In the genomic region with DNA sequence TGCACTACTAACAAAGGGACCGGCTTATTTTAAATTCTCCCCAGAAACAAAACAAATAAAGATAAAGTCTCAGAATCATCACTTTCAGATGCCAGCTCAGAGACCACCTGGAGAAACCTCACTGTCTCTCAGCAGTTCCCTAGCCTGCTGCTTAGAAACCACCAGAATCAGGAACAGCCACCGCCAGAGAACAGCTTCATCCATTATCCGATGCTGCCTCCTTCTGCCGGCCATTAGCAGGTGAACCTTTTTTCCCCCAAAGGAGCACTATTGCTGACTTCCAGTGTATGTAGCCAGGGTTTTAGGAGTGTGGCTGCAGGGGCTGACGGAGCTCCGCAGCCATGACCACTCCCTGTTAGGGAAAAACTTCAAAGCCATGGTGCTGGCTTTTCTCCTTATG, we compare ENCODE assay signal across 8 cellular contexts.
A peak's percentile ranks its signal among the peaks of the same experiment; 100 is the strongest.
DNase-seq lines count a peak whose midpoint lies in the region; ATAC-seq and TF ChIP-seq lines count a peak whose summit lies in the region.

No MANE protein-coding gene starts in this region.

- CTCF ChIA-PET in activated CD4-positive, alpha-beta memory T cell treated with anti-CD3 and anti-CD28 coated beads for 36 hours (lab: Charles Lee) = interaction anchor here (0.6 kb wide), 1 partner anchor 156 kb away, joined by 3 read pairs; no protein-coding TSS in a partner anchor
- CTCF ChIA-PET in activated CD4-positive, alpha-beta memory T cell treated with anti-CD3 and anti-CD28 coated beads, Interleukin-2, amount 10 ng/mL, durations not matched to agents 7 days and 5 days (lab: Charles Lee) = no interaction called here

- peak; percentile 15 for DNase-seq in activated CD4-positive, alpha-beta memory T cell treated with anti-CD3 and anti-CD28 coated beads for 36 hours
- no peak for DNase-seq in activated CD4-positive, alpha-beta memory T cell treated with anti-CD3 and anti-CD28 coated beads, Interleukin-2, amount 10 ng/mL, durations not matched to agents 7 days and 5 days
- DNase-seq in adipocyte (ENCODE audit: low read depth) = peak; percentile 74
- no peak for DNase-seq in left ventricle myocardium inferior
- peak; percentile 73 for DNase-seq in sigmoid colon
- no peak for DNase-seq in stimulated activated CD4-positive, alpha-beta T cell treated with anti-CD3 and anti-CD28 coated beads, Interleukin-15, amount 100 ng/mL, for 24 hours
- no peak for DNase-seq in effector CD8-positive, alpha-beta T cell (lab: John Stamatoyannopoulos, UW)

- peaks cover 2% of the 10 kb centered on the region for H3K27me3 ChIP-seq in adipocyte (replicated peaks; ENCODE audit: control insufficient read depth, insufficient read depth, low read length)
- peaks cover 6% of the 10 kb centered on the region for H3K27me3 ChIP-seq in left ventricle myocardium inferior (ENCODE audit: low read depth)
- no peaks in the 10 kb centered on the region for H3K27me3 ChIP-seq in sigmoid colon

- H3K36me3 Mint-ChIP-seq in activated CD4-positive, alpha-beta memory T cell treated with anti-CD3 and anti-CD28 coated beads for 36 hours = peaks cover 1% of the 10 kb centered on the region
- no peaks in the 10 kb centered on the region for H3K36me3 Mint-ChIP-seq in activated CD4-positive, alpha-beta memory T cell treated with anti-CD3 and anti-CD28 coated beads, Interleukin-2, amount 10 ng/mL, durations not matched to agents 7 days and 5 days (ENCODE audit: low read depth)

- H3K27ac ChIP-seq in left ventricle myocardium inferior (replicated peaks) = no peak overlapping the region
- H3K27ac ChIP-seq in sigmoid colon = no peak overlapping the region

- no peak for TF ChIP-seq EP300 in sigmoid colon (IDR thresholded peaks at IDR 0.05)

- intact Hi-C loops in activated CD4-positive, alpha-beta memory T cell treated with anti-CD3 and anti-CD28 coated beads for 36 hours (cut with micrococcal nuclease) = no loop called here
- intact Hi-C loops in left ventricle myocardium inferior (cut with micrococcal nuclease) (no loop called here), sigmoid colon (cut with DNase I) (no loop called here)

- H3K27me3 Mint-ChIP-seq in activated CD4-positive, alpha-beta memory T cell treated with anti-CD3 and anti-CD28 coated beads for 36 hours = no peaks in the 10 kb centered on the region
- peaks cover 4% of the 10 kb centered on the region for H3K27me3 Mint-ChIP-seq in activated CD4-positive, alpha-beta memory T cell treated with anti-CD3 and anti-CD28 coated beads, Interleukin-2, amount 10 ng/mL, durations not matched to agents 7 days and 5 days

- H3K4me1 Mint-ChIP-seq in activated CD4-positive, alpha-beta memory T cell treated with anti-CD3 and anti-CD28 coated beads for 36 hours (ENCODE audit: low read depth) = no peaks in the 10 kb centered on the region
- no peaks in the 10 kb centered on the region for H3K4me1 Mint-ChIP-seq in activated CD4-positive, alpha-beta memory T cell treated with anti-CD3 and anti-CD28 coated beads, Interleukin-2, amount 10 ng/mL, durations not matched to agents 7 days and 5 days

- WGBS in sigmoid colon, 2 donors = 30 to 51% methylated on average over 6 of the region's 6 CpGs

- H3K4me1 ChIP-seq in adipocyte (ENCODE audit: control insufficient read depth, insufficient read depth, low read length) (no peaks in the 10 kb centered on the region), left ventricle myocardium inferior (no peaks in the 10 kb centered on the region), sigmoid colon (no peaks in the 10 kb centered on the region)

- H3K36me3 ChIP-seq in adipocyte (ENCODE audit: control insufficient read depth, insufficient read depth, low read length, severe bottlenecking) (no peaks in the 10 kb centered on the region), left ventricle myocardium inferior (no peaks in the 10 kb centered on the region), sigmoid colon (no peaks in the 10 kb centered on the region)

- no peak overlapping the region for H3K27ac Mint-ChIP-seq in activated CD4-positive, alpha-beta memory T cell treated with anti-CD3 and anti-CD28 coated beads for 36 hours
- no peak overlapping the region for H3K27ac Mint-ChIP-seq in activated CD4-positive, alpha-beta memory T cell treated with anti-CD3 and anti-CD28 coated beads, Interleukin-2, amount 10 ng/mL, durations not matched to agents 7 days and 5 days

- TF ChIP-seq CTCF in left ventricle myocardium inferior (IDR thresholded peaks at IDR 0.05; ENCODE audit: borderline replicate concordance) = peak; percentile 60
- peak in 3 of 4 experiments; percentile 19 to 41 (median 40) for TF ChIP-seq CTCF in sigmoid colon (IDR thresholded peaks at IDR 0.05)

- no peak overlapping the region for H3K9ac ChIP-seq in adipocyte (ENCODE audit: low read length)

- H3K4me3 Mint-ChIP-seq in activated CD4-positive, alpha-beta memory T cell treated with anti-CD3 and anti-CD28 coated beads for 36 hours = no peak overlapping the region
- no peak overlapping the region for H3K4me3 Mint-ChIP-seq in activated CD4-positive, alpha-beta memory T cell treated with anti-CD3 and anti-CD28 coated beads, Interleukin-2, amount 10 ng/mL, durations not matched to agents 7 days and 5 days

- POLR2A ChIA-PET in activated CD4-positive, alpha-beta memory T cell treated with anti-CD3 and anti-CD28 coated beads for 36 hours (lab: Charles Lee) = no interaction called here
- POLR2A ChIA-PET in activated CD4-positive, alpha-beta memory T cell treated with anti-CD3 and anti-CD28 coated beads, Interleukin-2, amount 10 ng/mL, durations not matched to agents 7 days and 5 days (lab: Charles Lee) = no interaction called here

- TF ChIP-seq POLR2A in sigmoid colon (IDR thresholded peaks at IDR 0.05) = no peak

- H3K4me3 ChIP-seq in adipocyte (ENCODE audit: low read length) (no peak overlapping the region), left ventricle myocardium inferior (no peak overlapping the region), sigmoid colon (no peak overlapping the region)

- no peak for ATAC-seq in HG02763 (IDR thresholded peaks at IDR 0.05; ENCODE audit: unreplicated experiment)

- no peaks in the 10 kb centered on the region for H3K9me3 ChIP-seq in adipocyte (ENCODE audit: control insufficient read depth, low read length)
- peaks cover 7% of the 10 kb centered on the region for H3K9me3 ChIP-seq in left ventricle myocardium inferior (replicated peaks)
- H3K9me3 ChIP-seq in sigmoid colon = peaks cover 0 to 3% (median 0%) of the 10 kb centered on the region in 4 donors

- peaks cover 5% of the 10 kb centered on the region for H3K9me3 Mint-ChIP-seq in activated CD4-positive, alpha-beta memory T cell treated with anti-CD3 and anti-CD28 coated beads for 36 hours
- H3K9me3 Mint-ChIP-seq in activated CD4-positive, alpha-beta memory T cell treated with anti-CD3 and anti-CD28 coated beads, Interleukin-2, amount 10 ng/mL, durations not matched to agents 7 days and 5 days = peaks cover 2% of the 10 kb centered on the region

Comparison
In these comparisons a context has a peak if more than half of its experiments do, and no peak if none do; other contexts are left out.
1. DNase-seq: peak in activated CD4-positive, alpha-beta memory T cell treated with anti-CD3 and anti-CD28 coated beads for 36 hours (single experiment), adipocyte (single experiment) and sigmoid colon (single experiment); none in activated CD4-positive, alpha-beta memory T cell treated with anti-CD3 and anti-CD28 coated beads, Interleukin-2, amount 10 ng/mL, durations not matched to agents 7 days and 5 days (single experiment), left ventricle myocardium inferior (single experiment), stimulated activated CD4-positive, alpha-beta T cell treated with anti-CD3 and anti-CD28 coated beads, Interleukin-15, amount 100 ng/mL, for 24 hours (single experiment) and effector CD8-positive, alpha-beta T cell (single experiment).